In the genomic region with DNA sequence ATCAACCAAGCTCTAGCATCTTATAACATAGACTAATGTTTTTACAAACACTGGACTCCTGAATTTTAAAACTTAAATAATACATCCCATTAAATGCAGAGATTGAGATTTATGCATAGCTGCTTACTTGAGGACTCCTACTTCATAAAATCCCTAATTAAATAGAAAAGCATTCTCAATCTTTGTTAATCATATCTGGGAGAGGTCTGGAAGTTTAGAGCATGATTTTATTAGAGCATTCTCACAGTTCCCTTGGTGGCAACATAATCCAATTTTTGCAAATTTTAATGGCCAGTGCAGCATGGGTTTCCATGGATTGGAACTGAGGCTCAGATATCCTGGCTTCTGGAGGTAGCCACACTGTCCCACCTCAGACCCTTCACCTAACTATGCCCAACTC, we compare ENCODE assay signal across 9 cellular contexts.
"Had no signal": no experiment of that assay in that cellular context is flagged by ENCODE, and none has a peak within 500 bp of the region (broad histone marks: within the 10 kb centered on the region; RNA-seq: fewer than 3 reads in every experiment).

No MANE protein-coding gene starts in this region.

- H3K36me3 ChIP-seq: HAP-1 had no signal

- H3K9me3 Mint-ChIP-seq: HFFc6 had no signal

- H2AFZ ChIP-seq: GM23248 had no signal

- H3K4me1 ChIP-seq: HAP-1 had no signal

- DNase-seq: GM23248, GOT3, H7, HFFc6, IMR-90 had no signal

- H3K4me3 ChIP-seq: GM23248, HAP-1, K562 had no signal

- H3K27ac ChIP-seq: GM23248, HL-60 had no signal

- H3K9ac ChIP-seq: GM23248 had no signal

- FAIRE-seq: K562 had no signal

- H3K9me3 ChIP-seq: HAP-1 had no signal

- ATAC-seq: HCT116, K562 had no signal

- H3K4me3 Mint-ChIP-seq: HFFc6 had no signal

- H3K27ac Mint-ChIP-seq: HFFc6 had no signal
